Comparison of ENCODE assay signal across 18 cellular contexts in genomic region chr18:662197-662596, GRCh38. TPM values are rescaled to one million over a fixed set of nuclear protein-coding genes. Genes with fewer than 3 reads are reported as not detected.
A peak's percentile ranks its signal among the peaks of the same experiment; 100 is the strongest.
DNase-seq lines count a peak whose midpoint lies in the region; ATAC-seq and TF ChIP-seq lines count a peak whose summit lies in the region.
"Had no signal": no experiment of that assay in that cellular context is flagged by ENCODE, and none has a peak within 500 bp of the region (broad histone marks: within the 10 kb centered on the region; RNA-seq: fewer than 3 reads in every experiment).

No MANE protein-coding gene starts in this region.

- H3K27me3 ChIP-seq in Loucy (ENCODE audit: insufficient read depth, low read length, poor library complexity, severe bottlenecking) = peaks cover 6% of the 10 kb centered on the region

- no peaks in the 10 kb centered on the region for H3F3A ChIP-seq in Loucy (ENCODE audit: low read depth)

- POLR2A ChIA-PET in activated CD8-positive, alpha-beta T cell treated with anti-CD3 and anti-CD28 coated beads, Interleukin-2, amount 10 ng/mL, durations not matched to agents 7 days and 5 days (lab: Charles Lee) = interaction anchor here (1.0 kb wide), 1 partner anchor 38 kb away, joined by 3 read pairs; no protein-coding TSS in a partner anchor
- POLR2A ChIA-PET in activated CD8-positive, alpha-beta T cell treated with anti-CD3 and anti-CD28 coated beads for 36 hours (lab: Charles Lee) = interaction anchor here (1.6 kb wide), 1 partner anchor 11 kb away, joined by 6 read pairs; no protein-coding TSS in a partner anchor

- CTCF ChIA-PET in activated CD8-positive, alpha-beta T cell treated with anti-CD3 and anti-CD28 coated beads, Interleukin-2, amount 10 ng/mL, durations not matched to agents 7 days and 5 days (lab: Charles Lee) = no interaction called here
- CTCF ChIA-PET in activated CD8-positive, alpha-beta T cell treated with anti-CD3 and anti-CD28 coated beads for 36 hours (lab: Charles Lee) = interaction anchor here (1.0 to 1.3 kb wide), 2 partner anchors 11 to 38 kb away, joined by 3 read pairs; no protein-coding TSS in a partner anchor

- H3K9me3 Mint-ChIP-seq in activated CD8-positive, alpha-beta T cell treated with anti-CD3 and anti-CD28 coated beads, Interleukin-2, amount 10 ng/mL, durations not matched to agents 7 days and 5 days (ENCODE audit: insufficient read depth) = peaks cover 6% of the 10 kb centered on the region
- H3K9me3 Mint-ChIP-seq in activated CD8-positive, alpha-beta T cell treated with anti-CD3 and anti-CD28 coated beads for 36 hours = peaks cover 11% of the 10 kb centered on the region
- H3K9me3 Mint-ChIP-seq in endothelial cell (ENCODE audit: unreplicated experiment) = no peaks in the 10 kb centered on the region

- no peaks in the 10 kb centered on the region for H3K9me3 ChIP-seq in Loucy (ENCODE audit: insufficient read depth, low read depth, low read length)
- H3K9me3 ChIP-seq: A549 had no signal

- intact Hi-C loops in activated CD8-positive, alpha-beta T cell treated with anti-CD3 and anti-CD28 coated beads for 36 hours (cut with micrococcal nuclease) = no loop called here

- H4K20me1 ChIP-seq in Loucy (ENCODE audit: insufficient read depth, low read length, poor library complexity, severe bottlenecking) = peaks cover 27% of the 10 kb centered on the region

- H3K27me3 Mint-ChIP-seq in activated CD8-positive, alpha-beta T cell treated with anti-CD3 and anti-CD28 coated beads, Interleukin-2, amount 10 ng/mL, durations not matched to agents 7 days and 5 days (ENCODE audit: low read depth) = no peaks in the 10 kb centered on the region
- H3K27me3 Mint-ChIP-seq in activated CD8-positive, alpha-beta T cell treated with anti-CD3 and anti-CD28 coated beads for 36 hours = no peaks in the 10 kb centered on the region
- H3K27me3 Mint-ChIP-seq in endothelial cell (ENCODE audit: unreplicated experiment) = peaks cover 9% of the 10 kb centered on the region
- H3K27me3 Mint-ChIP-seq: CD4-positive, CD25-positive, alpha-beta regulatory T cell had no signal

- no peak overlapping the region for H3K4me3 Mint-ChIP-seq in activated CD8-positive, alpha-beta T cell treated with anti-CD3 and anti-CD28 coated beads, Interleukin-2, amount 10 ng/mL, durations not matched to agents 7 days and 5 days
- no peak overlapping the region for H3K4me3 Mint-ChIP-seq in activated CD8-positive, alpha-beta T cell treated with anti-CD3 and anti-CD28 coated beads for 36 hours
- peak overlapping the region; percentile 37 for H3K4me3 Mint-ChIP-seq in endothelial cell (ENCODE audit: unreplicated experiment)
- H3K4me3 Mint-ChIP-seq: CD8-positive, alpha-beta T cell had no signal

- H3K36me3 ChIP-seq in Loucy (ENCODE audit: insufficient read depth, low read length) = peaks cover 42% of the 10 kb centered on the region

- peak overlapping the region; percentile 49 for H3K27ac Mint-ChIP-seq in activated CD8-positive, alpha-beta T cell treated with anti-CD3 and anti-CD28 coated beads, Interleukin-2, amount 10 ng/mL, durations not matched to agents 7 days and 5 days
- H3K27ac Mint-ChIP-seq in activated CD8-positive, alpha-beta T cell treated with anti-CD3 and anti-CD28 coated beads for 36 hours = no peak overlapping the region
- H3K27ac Mint-ChIP-seq in endothelial cell (ENCODE audit: unreplicated experiment) = no peak overlapping the region
- H3K27ac Mint-ChIP-seq: CD4-positive, CD25-positive, alpha-beta regulatory T cell; CD8-positive, alpha-beta T cell had no signal

- H2AFZ ChIP-seq in Loucy (ENCODE audit: low read length) = no peak overlapping the region
- H2AFZ ChIP-seq: GM23248 had no signal

- no peak for DNase-seq in activated CD8-positive, alpha-beta T cell treated with anti-CD3 and anti-CD28 coated beads, Interleukin-2, amount 10 ng/mL, durations not matched to agents 7 days and 5 days
- DNase-seq in activated CD8-positive, alpha-beta T cell treated with anti-CD3 and anti-CD28 coated beads for 36 hours = no peak
- DNase-seq in endothelial cell (ENCODE audit: low spot score) (no peak), COLO668 (lab: John Stamatoyannopoulos, UW; ENCODE audit: unreplicated experiment) (no peak), DMS114 treated with DMSO at 0.1 percent for 48 hours (lab: John Stamatoyannopoulos, UW; ENCODE audit: unreplicated experiment) (no peak), AG08396 (ENCODE audit: low spot score) (no peak)
- DNase-seq: 8988T; ACHN; CD4-positive, CD25-positive, alpha-beta regulatory T cell; CD8-positive, alpha-beta T cell; DMS 273 treated with DMSO at 0.1 percent for 48 hours; DMS53; DMS79 treated with DMSO at 0.1 percent for 48 hours; GM23248; H7; HCEC 1CT had no signal

- H3K4me3 ChIP-seq in Loucy (ENCODE audit: low read length, poor library complexity, severe bottlenecking) = no peak overlapping the region
- H3K4me3 ChIP-seq: A549, GM23248 had no signal

- no peaks in the 10 kb centered on the region for H3K9me2 ChIP-seq in Loucy (replicated peaks; ENCODE audit: low read depth, low read length)

- peaks cover 50% of the 10 kb centered on the region for H3K36me3 Mint-ChIP-seq in activated CD8-positive, alpha-beta T cell treated with anti-CD3 and anti-CD28 coated beads, Interleukin-2, amount 10 ng/mL, durations not matched to agents 7 days and 5 days (ENCODE audit: low read depth)
- peaks cover 50% of the 10 kb centered on the region for H3K36me3 Mint-ChIP-seq in activated CD8-positive, alpha-beta T cell treated with anti-CD3 and anti-CD28 coated beads for 36 hours (ENCODE audit: low read depth)
- H3K36me3 Mint-ChIP-seq in endothelial cell (ENCODE audit: low read depth, unreplicated experiment) = peaks cover 36% of the 10 kb centered on the region
- H3K36me3 Mint-ChIP-seq: CD4-positive, CD25-positive, alpha-beta regulatory T cell; CD8-positive, alpha-beta T cell had no signal

- H3K9ac ChIP-seq in Loucy (ENCODE audit: low read depth, low read length, poor library complexity, severe bottlenecking) = no peak overlapping the region
- H3K9ac ChIP-seq: GM23248 had no signal

- no peak for TF ChIP-seq CTCF in activated CD8-positive, alpha-beta T cell treated with anti-CD3 and anti-CD28 coated beads for 36 hours (IDR thresholded peaks at IDR 0.05)
- no peak for TF ChIP-seq CTCF in Loucy (conservative IDR thresholded peaks at IDR 0.05; ENCODE audit: low read length)
- no peak for TF ChIP-seq CTCF in endothelial cell (IDR thresholded peaks at IDR 0.05; ENCODE audit: unreplicated experiment)

- H3K4me1 ChIP-seq in Loucy (ENCODE audit: insufficient read depth, low read length, poor library complexity, severe bottlenecking) = peaks cover 34% of the 10 kb centered on the region
- H3K4me1 ChIP-seq: A549 had no signal

- no peak for ATAC-seq in activated CD8-positive, alpha-beta T cell treated with anti-CD3 and anti-CD28 coated beads, Interleukin-2, amount 10 ng/mL, durations not matched to agents 7 days and 5 days
- ATAC-seq in activated CD8-positive, alpha-beta T cell treated with anti-CD3 and anti-CD28 coated beads for 36 hours = no peak
- ATAC-seq: A549; CD8-positive, alpha-beta T cell had no signal

- H3K79me2 ChIP-seq in Loucy (ENCODE audit: insufficient read depth, low read length) = peaks cover 65% of the 10 kb centered on the region

- peak overlapping the region; percentile 95 for H3K4me2 ChIP-seq in Loucy (ENCODE audit: low read depth, low read length, poor library complexity, severe bottlenecking)
- H3K4me2 ChIP-seq: A549 had no signal

- H3K4me1 Mint-ChIP-seq in activated CD8-positive, alpha-beta T cell treated with anti-CD3 and anti-CD28 coated beads, Interleukin-2, amount 10 ng/mL, durations not matched to agents 7 days and 5 days (ENCODE audit: low read depth) = peaks cover 43% of the 10 kb centered on the region
- H3K4me1 Mint-ChIP-seq in activated CD8-positive, alpha-beta T cell treated with anti-CD3 and anti-CD28 coated beads for 36 hours (ENCODE audit: low read depth) = peaks cover 21% of the 10 kb centered on the region
- peaks cover 8% of the 10 kb centered on the region for H3K4me1 Mint-ChIP-seq in endothelial cell (ENCODE audit: unreplicated experiment)

RNA-seq across cellular contexts. Expression of gene TYMS, which starts 4.7 kb away (rescaled TPM):
- 100 to 1,000 TPM; 502 to 505 TPM for total RNA-seq in activated CD8-positive, alpha-beta T cell treated with anti-CD3 and anti-CD28 coated beads, Interleukin-2, amount 10 ng/mL, durations not matched to agents 7 days and 5 days
- 100 to 1,000 TPM; 324 to 329 TPM for total RNA-seq in activated CD8-positive, alpha-beta T cell treated with anti-CD3 and anti-CD28 coated beads for 36 hours
- total RNA-seq in endothelial cell (ENCODE audit: unreplicated experiment) = 61.7 TPM

RNA-seq across cellular contexts. Expression of gene ENOSF1, which starts 50.2 kb away (rescaled TPM):
- 10 to 100 TPM; 66.0 to 74.1 TPM for total RNA-seq in activated CD8-positive, alpha-beta T cell treated with anti-CD3 and anti-CD28 coated beads, Interleukin-2, amount 10 ng/mL, durations not matched to agents 7 days and 5 days
- 100 to 1,000 TPM; 113 to 114 TPM for total RNA-seq in activated CD8-positive, alpha-beta T cell treated with anti-CD3 and anti-CD28 coated beads for 36 hours
- 31.8 TPM for total RNA-seq in endothelial cell (ENCODE audit: unreplicated experiment)
